8 cellular contexts compared by ENCODE assay signal in the genomic region with DNA sequence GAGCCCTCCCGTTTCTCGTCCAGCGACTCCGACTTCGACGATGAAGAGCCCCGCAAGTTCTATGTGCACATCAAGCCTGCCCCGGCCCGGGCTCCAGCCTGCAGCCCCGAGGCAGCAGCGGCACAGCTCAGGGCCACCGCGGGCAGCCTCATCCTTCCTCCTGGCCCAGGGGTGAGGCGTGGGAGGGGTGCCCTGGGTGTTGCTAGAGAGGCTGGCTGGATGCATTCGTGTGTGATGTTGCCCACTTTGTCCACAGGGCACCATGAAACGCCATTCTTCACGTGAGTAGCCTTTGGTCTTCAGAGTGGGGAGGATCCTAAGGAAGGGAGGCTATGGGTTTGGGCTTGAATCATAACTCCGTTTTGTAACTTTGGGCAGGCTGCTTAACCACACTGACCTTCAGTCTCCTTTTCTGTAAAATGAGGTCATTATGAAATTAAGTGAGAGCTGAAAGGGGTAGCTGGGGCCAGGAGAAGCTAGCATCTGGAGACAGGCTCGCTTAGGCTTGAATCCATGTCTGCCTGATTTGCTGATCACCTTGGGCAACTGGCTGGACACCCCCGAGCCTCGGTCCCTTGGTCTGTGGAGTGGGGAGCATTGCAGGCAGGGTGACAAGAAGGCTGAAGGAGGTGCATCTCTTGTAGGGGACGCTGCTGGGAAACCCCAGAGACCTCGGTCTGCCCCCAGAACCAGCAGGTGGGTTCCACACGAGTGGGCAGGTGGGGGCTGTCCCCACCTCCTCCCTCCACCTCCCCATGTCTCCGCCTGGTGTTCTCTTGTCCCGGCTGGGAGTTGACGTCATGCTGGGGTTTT. TPM values are rescaled to one million over a fixed set of nuclear protein-coding genes. Genes with fewer than 3 reads are reported as not detected.
DNase-seq lines count a peak whose midpoint lies in the region; ATAC-seq and TF ChIP-seq lines count a peak whose summit lies in the region.
"Had no signal": no experiment of that assay in that cellular context is flagged by ENCODE, and none has a peak within 500 bp of the region (broad histone marks: within the 10 kb centered on the region; RNA-seq: fewer than 3 reads in every experiment).

No MANE protein-coding gene starts in this region.

- H4K20me1 ChIP-seq in OCI-LY7 (ENCODE audit: insufficient read depth, low read length) = no peaks in the 10 kb centered on the region

- H3K27ac Mint-ChIP-seq in nephron progenitor cell = no peak overlapping the region

- peaks cover 49% of the 10 kb centered on the region for H3K27me3 Mint-ChIP-seq in nephron progenitor cell (ENCODE audit: low read depth, poor library complexity)

- peaks cover 12% of the 10 kb centered on the region for H3K4me1 ChIP-seq in OCI-LY7 (ENCODE audit: insufficient read depth, low read length, poor library complexity, severe bottlenecking)

- peak; percentile 79 for ATAC-seq in HG02798 (IDR thresholded peaks at IDR 0.05; ENCODE audit: poor library complexity, unreplicated experiment)
- ATAC-seq in stimulated activated naive CD8-positive, alpha-beta T cell treated with anti-CD3 and anti-CD28 coated beads, Interleukin-15, Interleukin-2, amounts not matched to agents 100 U/mL and 50 U/mL, for 24 hours = peak; percentile 59

- no peaks in the 10 kb centered on the region for H3K9me3 ChIP-seq in OCI-LY7 (ENCODE audit: low read length)

- peak overlapping the region; percentile 28 for H3K27ac ChIP-seq in OCI-LY7 (ENCODE audit: low read depth, low read length, poor library complexity, severe bottlenecking)

- BruUV-seq in OCI-LY7 (replicated peaks; lab: Mats Ljungman, UMichigan) = no TSS peak

- no peak overlapping the region for H3K4me3 ChIP-seq in OCI-LY7 (ENCODE audit: low read depth, low read length, poor library complexity, severe bottlenecking)
- H3K4me3 ChIP-seq: lung had no signal

- H3K9me3 Mint-ChIP-seq in nephron progenitor cell = no peaks in the 10 kb centered on the region

- peak; percentile 29 for TF ChIP-seq POLR2A in GM19193 (IDR thresholded peaks at IDR 0.05; ENCODE audit: extremely low read depth, insufficient read depth, insufficient read length)

- no peak overlapping the region for H2AFZ ChIP-seq in OCI-LY7 (ENCODE audit: low read length)

- TF ChIP-seq CTCF in OCI-LY7 (conservative IDR thresholded peaks at IDR 0.05; ENCODE audit: low read length) (no peak), nephron progenitor cell (IDR thresholded peaks at IDR 0.05) (no peak)

- H3K36me3 ChIP-seq in OCI-LY7 (ENCODE audit: insufficient read depth, low read length) = peaks cover 83% of the 10 kb centered on the region

- no peaks in the 10 kb centered on the region for H3K36me3 Mint-ChIP-seq in nephron progenitor cell (ENCODE audit: low read depth)

- H3K4me2 ChIP-seq in OCI-LY7 (ENCODE audit: low read length) = peak overlapping the region; percentile 22; the same call in 1 of the 2 replicates

- H3K4me3 Mint-ChIP-seq in nephron progenitor cell = no peak overlapping the region

- CTCF ChIA-PET in OCI-LY7 (lab: Charles Lee; ENCODE audit: unreplicated experiment) = interaction anchor here (1.4 kb wide), 1 partner anchor 13 kb away, joined by 4 read pairs; no protein-coding TSS in a partner anchor

- H3K4me1 Mint-ChIP-seq in nephron progenitor cell = peaks cover 18% of the 10 kb centered on the region

- POLR2A ChIA-PET in OCI-LY7 (lab: Charles Lee) = no interaction called here

- intact Hi-C loops in OCI-LY7 (cut with micrococcal nuclease; ENCODE audit: unreplicated experiment) = no loop called here

- no peaks in the 10 kb centered on the region for H3K79me2 ChIP-seq in OCI-LY7 (ENCODE audit: insufficient read depth, low read depth, low read length)

- DNase-seq in OCI-LY7 (ENCODE audit: low spot score) = no peak
- peak; percentile 44 for DNase-seq in stimulated activated naive CD8-positive, alpha-beta T cell treated with anti-CD3 and anti-CD28 coated beads, Interleukin-15, Interleukin-2, amounts not matched to agents 100 U/mL and 50 U/mL, for 24 hours
- DNase-seq in nephron progenitor cell = no peak
- no peak for DNase-seq in T1000 (lab: John Stamatoyannopoulos, UW)
- no peak for DNase-seq in DMS153 (lab: John Stamatoyannopoulos, UW)

- no peaks in the 10 kb centered on the region for H3K9me2 ChIP-seq in OCI-LY7 (ENCODE audit: insufficient read depth, low read length)

RNA-seq across cellular contexts. Expression of a gene that starts 18.7 kb away (rescaled TPM):
- not detected in 2 replicates for total RNA-seq in OCI-LY7 (2014; rRNA removed; shearing (Covaris generic))
- total RNA-seq in OCI-LY7 (2022) = not detected in 2 replicates

RNA-seq across cellular contexts. Expression of a gene that starts 24.9 kb away (rescaled TPM):
- total RNA-seq in OCI-LY7 (2014; rRNA removed; shearing (Covaris generic)) = 80.6 and 85.6 TPM in 2 replicates
- 107 and 115 TPM in 2 replicates for total RNA-seq in OCI-LY7 (2022)

RNA-seq across cellular contexts. Expression of a gene that starts 45.1 kb away (rescaled TPM):
- 0.25 TPM in 1 of 2 replicates, not detected in the other for total RNA-seq in OCI-LY7 (2014; rRNA removed; shearing (Covaris generic))
- 0.38 TPM in 1 of 2 replicates, not detected in the other for total RNA-seq in OCI-LY7 (2022)
- total RNA-seq: lung had no signal

RNA-seq across cellular contexts. Expression of a gene that starts 56.9 kb away (rescaled TPM):
- total RNA-seq in OCI-LY7 (2014; rRNA removed; shearing (Covaris generic)) = 11.5 and 31.6 TPM in 2 replicates
- 53.1 and 61.1 TPM in 2 replicates for total RNA-seq in OCI-LY7 (2022)
